ENCODE assay signal across 15 cellular contexts in the genomic region with DNA sequence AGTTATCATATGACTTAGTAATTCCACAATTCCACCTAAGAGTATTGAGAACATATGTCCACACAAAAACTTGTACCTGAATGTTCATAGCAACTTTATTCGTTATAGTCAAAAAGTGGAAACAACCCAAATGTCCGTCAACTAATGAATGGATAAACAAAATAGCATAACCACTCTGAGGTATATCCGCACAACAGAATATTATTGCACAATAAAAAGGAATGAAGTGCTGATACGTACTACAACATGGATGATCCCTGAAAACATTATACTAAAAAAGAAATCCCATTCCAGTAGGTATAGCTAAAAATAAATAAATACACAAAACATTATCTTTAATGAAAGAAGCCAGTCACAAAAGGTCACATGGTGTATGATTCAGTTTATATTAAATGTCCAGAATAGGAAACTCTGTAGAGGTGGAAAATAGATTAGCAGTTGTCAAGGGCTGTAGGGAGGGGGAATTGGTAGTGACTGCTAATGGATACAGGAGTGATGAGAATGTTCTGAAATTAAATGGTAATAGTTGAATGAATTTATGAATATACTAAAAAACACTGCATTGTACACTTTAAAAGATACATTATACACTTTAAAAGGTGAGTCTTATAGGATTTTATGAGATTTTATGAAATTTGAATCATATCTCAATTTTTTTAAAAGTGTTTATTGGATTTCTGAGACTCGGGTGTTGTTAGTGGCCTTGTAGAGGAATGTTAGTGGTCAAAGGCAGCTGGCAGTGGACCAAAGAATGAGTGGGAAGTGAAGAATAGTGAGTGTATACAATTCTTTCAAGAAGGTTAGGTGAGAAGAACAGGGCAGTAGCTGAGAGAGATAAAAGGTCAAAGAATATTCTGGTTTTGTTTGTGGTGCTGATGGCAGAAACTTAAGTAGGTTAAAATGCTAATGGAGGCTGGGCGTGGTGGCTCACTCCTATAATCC. TPM values are rescaled to one million over a fixed set of nuclear protein-coding genes. Genes with fewer than 3 reads are reported as not detected.
A peak's percentile ranks its signal among the peaks of the same experiment; 100 is the strongest.
DNase-seq lines count a peak whose midpoint lies in the region; ATAC-seq, FAIRE-seq and TF ChIP-seq lines count a peak whose summit lies in the region.
"Had no signal": no experiment of that assay in that cellular context is flagged by ENCODE, and none has a peak within 500 bp of the region (broad histone marks: within the 10 kb centered on the region; RNA-seq: fewer than 3 reads in every experiment).

No MANE protein-coding gene starts in this region.

- no peak for TF ChIP-seq EP300 in HepG2 (IDR thresholded peaks at IDR 0.05; ENCODE audit: low read depth in 2 of 2, low read length in 2 of 2)
- no peak for TF ChIP-seq EP300 in HepG2 (CRISPR knock-in tag; IDR thresholded peaks at IDR 0.05; ENCODE audit: borderline replicate concordance)

- H3K4me1 ChIP-seq in HepG2 (ENCODE audit: insufficient read depth, low read length), result no peaks in the 10 kb centered on the region
- H3K4me1 ChIP-seq in right lobe of liver, result no peaks in the 10 kb centered on the region
- no peaks in the 10 kb centered on the region for H3K4me1 ChIP-seq in smooth muscle cell (ENCODE audit: low read depth)
- H3K4me1 ChIP-seq: parathyroid adenoma, tibial artery had no signal

- TF ChIP-seq CTCF in HepG2 (CRISPR knock-in tag; IDR thresholded peaks at IDR 0.05), result no peak
- TF ChIP-seq CTCF in right lobe of liver (IDR thresholded peaks at IDR 0.05), result no peak
- no peak for TF ChIP-seq CTCF in fibroblast of villous mesenchyme (IDR thresholded peaks at IDR 0.05; ENCODE audit: insufficient read depth, low read depth, low read length)
- no peak for TF ChIP-seq CTCF in smooth muscle cell (IDR thresholded peaks at IDR 0.05; ENCODE audit: borderline replicate concordance, insufficient read depth, poor library complexity, severe bottlenecking)
- no peak for TF ChIP-seq CTCF in GM10248 (IDR thresholded peaks at IDR 0.05; ENCODE audit: control extremely low read depth, extremely low read depth, low read depth, missing control alignments)
- TF ChIP-seq CTCF in mesothelial cell of epicardium (IDR thresholded peaks at IDR 0.05; ENCODE audit: unreplicated experiment), result no peak

- no peaks in the 10 kb centered on the region for H3K36me3 ChIP-seq in HepG2 (replicated peaks in 1 of 2; ENCODE audit: control insufficient read depth in 1 of 2, insufficient read depth in 2 of 2, low read length in 2 of 2)
- H3K36me3 ChIP-seq in right lobe of liver, result no peaks in the 10 kb centered on the region
- no peaks in the 10 kb centered on the region for H3K36me3 ChIP-seq in smooth muscle cell (ENCODE audit: low read depth)
- H3K36me3 ChIP-seq: tibial artery had no signal

- H3K4me3 Mint-ChIP-seq in T-helper 17 cell, result no peak overlapping the region
- H3K4me3 Mint-ChIP-seq in mesothelial cell of epicardium, result no peak overlapping the region

- H3K9me3 ChIP-seq in HepG2 (ENCODE audit: low read length) (no peaks in the 10 kb centered on the region), right lobe of liver (no peaks in the 10 kb centered on the region), T-helper 17 cell (ENCODE audit: control insufficient read depth, low read length, poor library complexity, severe bottlenecking) (no peaks in the 10 kb centered on the region), smooth muscle cell (replicated peaks; ENCODE audit: low read depth) (no peaks in the 10 kb centered on the region)
- H3K9me3 ChIP-seq: tibial artery had no signal

- H3K36me3 Mint-ChIP-seq in T-helper 17 cell (ENCODE audit: low read depth) (no peaks in the 10 kb centered on the region), mesothelial cell of epicardium (no peaks in the 10 kb centered on the region)

- H3K79me2 ChIP-seq in HepG2 (ENCODE audit: insufficient read depth, low read length), result no peaks in the 10 kb centered on the region
- no peaks in the 10 kb centered on the region for H3K79me2 ChIP-seq in smooth muscle cell (ENCODE audit: low read depth)
- H3K79me2 ChIP-seq: parathyroid adenoma had no signal

- TF ChIP-seq RAD21 in HepG2 (CRISPR knock-in tag; IDR thresholded peaks at IDR 0.05), result no peak

- no peaks in the 10 kb centered on the region for H3K9me3 Mint-ChIP-seq in mesothelial cell of epicardium

- ATAC-seq in HepG2, result peak; percentile 18; the same call in 1 of the 3 replicates
- no peak for ATAC-seq in right lobe of liver
- no peak for ATAC-seq in T-helper 17 cell
- ATAC-seq: esophagus mucosa had no signal

- H3K27me3 Mint-ChIP-seq in T-helper 17 cell, result no peaks in the 10 kb centered on the region
- H3K27me3 Mint-ChIP-seq in mesothelial cell of epicardium (ENCODE audit: low read depth), result no peaks in the 10 kb centered on the region

- 77% methylated on average over 6 of the region's 6 CpGs for WGBS in HepG2 (ENCODE audit: low lambda C conversion rate)
- WGBS in right lobe of liver (ENCODE audit: insufficient coverage, low coverage, low lambda C conversion rate, missing lambda C conversion rate), result 73% methylated on average over 6 of the region's 6 CpGs
- 89% methylated on average over 6 of the region's 6 CpGs for WGBS in smooth muscle cell (ENCODE audit: low lambda C conversion rate)

- H3K4me1 Mint-ChIP-seq in T-helper 17 cell, result peaks cover 8% of the 10 kb centered on the region
- peaks cover 1% of the 10 kb centered on the region for H3K4me1 Mint-ChIP-seq in mesothelial cell of epicardium

- POLR2A ChIA-PET in HepG2 (lab: Yijun Ruan, JAX) (interaction anchor here (0.7 to 1.1 kb wide), 2 partner anchors 70 to 123 kb away, joined by 4 read pairs; no protein-coding TSS in a partner anchor), GM10248 (lab: Yijun Ruan, JAX) (no interaction called here)

- H3K27me3 ChIP-seq in HepG2 (ENCODE audit: control insufficient read depth in 1 of 2, insufficient read depth in 2 of 2, low read length in 2 of 2) (no peaks in the 10 kb centered on the region), right lobe of liver (no peaks in the 10 kb centered on the region), smooth muscle cell (ENCODE audit: low read depth) (no peaks in the 10 kb centered on the region)
- H3K27me3 ChIP-seq: tibial artery had no signal

- no TSS peak for BruUV-seq in HepG2 (replicated peaks; lab: Mats Ljungman, UMichigan)

- FAIRE-seq in HepG2 (lab: Jason Lieb, UNC), result no peak

- in situ Hi-C loops in HepG2 (cut with HindIII; ENCODE audit: extremely low pct_ligation_motif_present, low pct_unique_long_range_greater_than_20kb), result no loop called here

- H4K20me1 ChIP-seq in HepG2 (ENCODE audit: insufficient read depth, low read length), result no peaks in the 10 kb centered on the region
- H4K20me1 ChIP-seq in smooth muscle cell (ENCODE audit: low read depth), result no peaks in the 10 kb centered on the region

- H2AFZ ChIP-seq in HepG2 (ENCODE audit: low read length) (no peak overlapping the region), smooth muscle cell (ENCODE audit: low read depth) (no peak overlapping the region)
- H2AFZ ChIP-seq: parathyroid adenoma had no signal

- DNase-seq in HepG2 (ENCODE audit: low spot score) (no peak), right lobe of liver (no peak), T-helper 17 cell (no peak), fibroblast of villous mesenchyme (ENCODE audit: low read depth) (peak; percentile 50), smooth muscle cell (lab: John Stamatoyannopoulos, UW; ENCODE audit: unreplicated experiment) (no peak), NCI-H510A treated with DMSO at 0.1 percent for 48 hours (lab: John Stamatoyannopoulos, UW) (no peak), GM10248 (ENCODE audit: extremely low spot score) (no peak), mesothelial cell of epicardium (ENCODE audit: low spot score in 2 of 2, unreplicated experiment in 2 of 2) (no peak)
- DNase-seq: activated naive CD4-positive, alpha-beta T cell treated with Interleukin-2 at 50 U/mL for 16 hours; NCI-H82; stimulated activated CD4-positive, alpha-beta T cell treated with anti-CD3 and anti-CD28 coated beads, Interleukin-15, amount 100 ng/mL, for 24 hours; tibial artery had no signal

- no peak overlapping the region for H3K4me3 ChIP-seq in HepG2 (replicated peaks in 1 of 3; ENCODE audit: insufficient read depth in 1 of 3, low read depth in 2 of 3, low read length in 3 of 3)
- no peak overlapping the region for H3K4me3 ChIP-seq in right lobe of liver
- H3K4me3 ChIP-seq in fibroblast of villous mesenchyme (ENCODE audit: low read depth, low read length), result no peak overlapping the region
- H3K4me3 ChIP-seq in smooth muscle cell, result no peak overlapping the region
- H3K4me3 ChIP-seq: lung, tibial artery had no signal

- no peaks in the 10 kb centered on the region for H3F3A ChIP-seq in smooth muscle cell (ENCODE audit: low read depth)

- H3K4me2 ChIP-seq in HepG2 (ENCODE audit: low read depth, low read length), result no peak overlapping the region
- no peak overlapping the region for H3K4me2 ChIP-seq in smooth muscle cell

- H3K27ac ChIP-seq in HepG2 (ENCODE audit: extremely low read length, insufficient read depth, low read length) (no peak overlapping the region), right lobe of liver (no peak overlapping the region), smooth muscle cell (ENCODE audit: low read depth) (no peak overlapping the region)
- H3K27ac ChIP-seq: parathyroid adenoma, tibial artery had no signal

- TF ChIP-seq POLR2A in HepG2 (IDR thresholded peaks at IDR 0.05; ENCODE audit: insufficient read depth in 1 of 2, low read depth in 2 of 2, low read length in 2 of 2), result no peak
- no peak for TF ChIP-seq POLR2A in right lobe of liver (IDR thresholded peaks at IDR 0.05)

- CTCF ChIA-PET in HepG2 (lab: Yijun Ruan, JAX; ENCODE audit: low intra/inter-chr PET ratio, low total read pairs), result no interaction called here
- CTCF ChIA-PET in GM10248 (lab: Yijun Ruan, JAX), result interaction anchor here (1.0 to 1.4 kb wide), 2 partner anchors 11 to 33 kb away, joined by 3 to 4 read pairs; no protein-coding TSS in a partner anchor

- intact Hi-C loops in HepG2 (cut with micrococcal nuclease; ENCODE audit: unreplicated experiment), result loop anchor here (10.0 kb wide), 1 partner anchor 237 kb away; no protein-coding TSS in a partner anchor
- intact Hi-C loops in right lobe of liver (cut with DNase I), result no loop called here

- H3K9ac ChIP-seq in HepG2 (ENCODE audit: insufficient read depth, low read depth, low read length) (no peak overlapping the region), smooth muscle cell (ENCODE audit: low read depth) (no peak overlapping the region)
- H3K9ac ChIP-seq: parathyroid adenoma had no signal

- H3K27ac Mint-ChIP-seq in T-helper 17 cell (peak overlapping the region; percentile 73), mesothelial cell of epicardium (no peak overlapping the region)

RNA-seq across cellular contexts. Expression of a gene that starts 36.3 kb away (rescaled TPM):
- 56.8 and 68.3 TPM in 2 replicates for total RNA-seq in HepG2 (2016; rRNA removed; fragmentation: Illumina TruSeq; extraction: Trizol)
- total RNA-seq in HepG2 (2016; cell fraction: cytosol; rRNA removed; fragmentation: Illumina TruSeq; extraction: Trizol; ENCODE audit: low read depth), result 28.7 and 35.3 TPM in 2 replicates
- total RNA-seq in HepG2 (2016; cell fraction: insoluble cytoplasmic fraction; rRNA removed; fragmentation: Illumina TruSeq; extraction: Trizol), result 58.9 and 61.9 TPM in 2 replicates
- total RNA-seq in HepG2 (2016; cell fraction: membrane; rRNA removed; fragmentation: Illumina TruSeq; extraction: Trizol), result 19.4 and 21.0 TPM in 2 replicates
- 73.3 and 78.4 TPM in 2 replicates for total RNA-seq in HepG2 (2016; cell fraction: nucleus; rRNA removed; fragmentation: Illumina TruSeq; extraction: Trizol)
- polyA plus RNA-seq in HepG2 (2011; rRNA removed), result 19.6 and 20.9 TPM in 2 replicates
- polyA plus RNA-seq in HepG2 (2011; cell fraction: cytosol; rRNA removed), result 7.8 and 10.8 TPM in 2 replicates
- 12.0 and 19.4 TPM in 2 replicates for polyA plus RNA-seq in HepG2 (2011; cell fraction: nucleus; rRNA removed)
- polyA plus RNA-seq in HepG2 (2012), result 22.8 and 23.5 TPM in 2 replicates
- 2.0 and 3.4 TPM in 2 replicates for polyA plus RNA-seq in HepG2 (2016; cell fraction: cytosol; fragmentation: Illumina TruSeq; extraction: Trizol; ENCODE audit: low read depth)
- polyA plus RNA-seq in HepG2 (2016; cell fraction: insoluble cytoplasmic fraction; fragmentation: Illumina TruSeq; extraction: Trizol; ENCODE audit: low read depth), result 65.0 and 66.5 TPM in 2 replicates
- 7.0 and 8.4 TPM in 2 replicates for polyA plus RNA-seq in HepG2 (2016; cell fraction: membrane; fragmentation: Illumina TruSeq; extraction: Trizol; ENCODE audit: low read depth)
- 98.4 and 105 TPM in 2 replicates for polyA plus RNA-seq in HepG2 (2016; cell fraction: nucleus; fragmentation: Illumina TruSeq; extraction: Trizol; ENCODE audit: insufficient read depth, low read depth)
- 6.4 and 17.7 TPM in 2 replicates for polyA minus RNA-seq in HepG2 (2011; rRNA and poly(A)+ RNA removed; ENCODE audit: low replicate concordance)
- 11.4 and 22.6 TPM in 2 replicates for polyA minus RNA-seq in HepG2 (2011; cell fraction: cytosol; rRNA and poly(A)+ RNA removed)
- polyA minus RNA-seq in HepG2 (2011; cell fraction: nucleus; rRNA and poly(A)+ RNA removed), result 38.0 and 45.3 TPM in 2 replicates
- total RNA-seq in right lobe of liver, result 10 to 100 TPM in 5 of 6 experiments, 1 to 10 TPM in 1; 6.6 to 19.4 (median 14.3) TPM
- 10 to 100 TPM; 44.7 to 51.7 TPM for total RNA-seq in T-helper 17 cell
- total RNA-seq in fibroblast of villous mesenchyme, result 29.6 and 49.2 TPM in 2 replicates
- total RNA-seq in smooth muscle cell, result 21.7 and 31.9 TPM in 2 replicates
- 12.4 and 16.5 TPM in 2 replicates for polyA plus RNA-seq in smooth muscle cell
- 42.3 to 43.2 TPM (median 42.5 TPM) in 3 replicates for total RNA-seq in mesothelial cell of epicardium
